1 cellular context compared by ENCODE assay signal in the genomic region with DNA sequence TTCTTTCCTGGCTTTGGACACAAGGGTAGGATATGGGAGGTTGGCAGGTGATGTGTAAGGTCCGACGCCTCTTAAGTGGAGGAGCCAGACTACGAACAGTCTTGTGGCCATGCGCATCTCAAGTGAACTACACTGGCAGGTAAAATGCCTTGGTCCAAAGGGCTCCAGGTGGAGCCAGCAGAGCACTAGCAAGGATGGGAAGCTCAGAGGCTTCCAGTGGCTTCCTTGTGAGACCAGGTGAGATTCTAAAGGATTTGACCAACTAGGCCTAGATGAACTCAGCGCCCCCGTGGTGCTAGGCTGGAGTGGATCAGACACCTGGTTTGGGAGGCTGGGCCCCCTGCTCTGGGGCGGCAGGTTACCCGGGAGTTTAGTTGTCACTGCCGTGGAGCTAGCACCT.
TF ChIP-seq lines count a peak whose summit lies in the region.

No MANE protein-coding gene starts in this region.

TF ChIP-seq in IMR-90, 13 proteins besides CTCF, POLR2A, EP300 and RAD21 (continued from another document):
- TF ChIP-seq, protein P1, sequence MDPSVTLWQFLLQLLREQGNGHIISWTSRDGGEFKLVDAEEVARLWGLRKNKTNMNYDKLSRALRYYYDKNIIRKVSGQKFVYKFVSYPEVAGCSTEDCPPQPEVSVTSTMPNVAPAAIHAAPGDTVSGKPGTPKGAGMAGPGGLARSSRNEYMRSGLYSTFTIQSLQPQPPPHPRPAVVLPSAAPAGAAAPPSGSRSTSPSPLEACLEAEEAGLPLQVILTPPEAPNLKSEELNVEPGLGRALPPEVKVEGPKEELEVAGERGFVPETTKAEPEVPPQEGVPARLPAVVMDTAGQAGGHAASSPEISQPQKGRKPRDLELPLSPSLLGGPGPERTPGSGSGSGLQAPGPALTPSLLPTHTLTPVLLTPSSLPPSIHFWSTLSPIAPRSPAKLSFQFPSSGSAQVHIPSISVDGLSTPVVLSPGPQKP (IDR thresholded peaks at IDR 0.05; ENCODE audit: borderline replicate concordance, low read depth, low read length): no peak
- no peak for TF ChIP-seq MAFK (IDR thresholded peaks at IDR 0.05; ENCODE audit: low read depth, low read length)
- TF ChIP-seq SMC3 (IDR thresholded peaks at IDR 0.05; ENCODE audit: low read depth, low read length): no peak
- TF ChIP-seq USF2 (IDR thresholded peaks at IDR 0.05; ENCODE audit: low read depth, low read length): no peak
